In the genomic region with DNA sequence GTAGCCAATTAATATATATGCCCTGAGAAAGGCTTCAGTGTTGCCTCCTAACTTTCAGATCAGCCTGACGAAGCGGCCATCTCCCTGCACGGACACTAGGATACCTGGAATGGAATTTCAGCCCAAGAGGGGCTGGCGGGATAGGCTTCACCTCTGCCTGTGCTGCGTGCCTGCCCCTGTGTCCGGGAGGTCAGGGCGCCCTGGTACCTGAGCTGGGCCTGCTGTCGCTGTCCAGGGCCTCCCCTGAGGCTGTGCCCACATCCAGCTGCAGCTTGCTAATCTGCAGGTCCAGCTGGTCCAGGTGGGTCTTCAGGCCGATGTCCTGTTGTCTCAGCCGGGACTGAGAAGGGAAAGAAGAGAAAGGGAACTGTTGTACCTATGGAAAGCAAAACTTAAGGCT, we compare ENCODE assay signal across 1 cellular context.
TF ChIP-seq lines count a peak whose summit lies in the region.

No MANE protein-coding gene starts in this region.

TF ChIP-seq in Ishikawa, 13 proteins besides CTCF, POLR2A, EP300 and RAD21 (continued from another document):
- TF ChIP-seq, protein P1, sequence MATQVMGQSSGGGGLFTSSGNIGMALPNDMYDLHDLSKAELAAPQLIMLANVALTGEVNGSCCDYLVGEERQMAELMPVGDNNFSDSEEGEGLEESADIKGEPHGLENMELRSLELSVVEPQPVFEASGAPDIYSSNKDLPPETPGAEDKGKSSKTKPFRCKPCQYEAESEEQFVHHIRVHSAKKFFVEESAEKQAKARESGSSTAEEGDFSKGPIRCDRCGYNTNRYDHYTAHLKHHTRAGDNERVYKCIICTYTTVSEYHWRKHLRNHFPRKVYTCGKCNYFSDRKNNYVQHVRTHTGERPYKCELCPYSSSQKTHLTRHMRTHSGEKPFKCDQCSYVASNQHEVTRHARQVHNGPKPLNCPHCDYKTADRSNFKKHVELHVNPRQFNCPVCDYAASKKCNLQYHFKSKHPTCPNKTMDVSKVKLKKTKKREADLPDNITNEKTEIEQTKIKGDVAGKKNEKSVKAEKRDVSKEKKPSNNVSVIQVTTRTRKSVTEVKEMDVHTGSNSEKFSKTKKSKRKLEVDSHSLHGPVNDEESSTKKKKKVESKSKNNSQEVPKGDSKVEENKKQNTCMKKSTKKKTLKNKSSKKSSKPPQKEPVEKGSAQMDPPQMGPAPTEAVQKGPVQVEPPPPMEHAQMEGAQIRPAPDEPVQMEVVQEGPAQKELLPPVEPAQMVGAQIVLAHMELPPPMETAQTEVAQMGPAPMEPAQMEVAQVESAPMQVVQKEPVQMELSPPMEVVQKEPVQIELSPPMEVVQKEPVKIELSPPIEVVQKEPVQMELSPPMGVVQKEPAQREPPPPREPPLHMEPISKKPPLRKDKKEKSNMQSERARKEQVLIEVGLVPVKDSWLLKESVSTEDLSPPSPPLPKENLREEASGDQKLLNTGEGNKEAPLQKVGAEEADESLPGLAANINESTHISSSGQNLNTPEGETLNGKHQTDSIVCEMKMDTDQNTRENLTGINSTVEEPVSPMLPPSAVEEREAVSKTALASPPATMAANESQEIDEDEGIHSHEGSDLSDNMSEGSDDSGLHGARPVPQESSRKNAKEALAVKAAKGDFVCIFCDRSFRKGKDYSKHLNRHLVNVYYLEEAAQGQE (IDR thresholded peaks at IDR 0.05; ENCODE audit: low read depth): 0 out of 2 replicates have a peak, but pooled peaks have one; percentile 32
